In the genomic region with DNA sequence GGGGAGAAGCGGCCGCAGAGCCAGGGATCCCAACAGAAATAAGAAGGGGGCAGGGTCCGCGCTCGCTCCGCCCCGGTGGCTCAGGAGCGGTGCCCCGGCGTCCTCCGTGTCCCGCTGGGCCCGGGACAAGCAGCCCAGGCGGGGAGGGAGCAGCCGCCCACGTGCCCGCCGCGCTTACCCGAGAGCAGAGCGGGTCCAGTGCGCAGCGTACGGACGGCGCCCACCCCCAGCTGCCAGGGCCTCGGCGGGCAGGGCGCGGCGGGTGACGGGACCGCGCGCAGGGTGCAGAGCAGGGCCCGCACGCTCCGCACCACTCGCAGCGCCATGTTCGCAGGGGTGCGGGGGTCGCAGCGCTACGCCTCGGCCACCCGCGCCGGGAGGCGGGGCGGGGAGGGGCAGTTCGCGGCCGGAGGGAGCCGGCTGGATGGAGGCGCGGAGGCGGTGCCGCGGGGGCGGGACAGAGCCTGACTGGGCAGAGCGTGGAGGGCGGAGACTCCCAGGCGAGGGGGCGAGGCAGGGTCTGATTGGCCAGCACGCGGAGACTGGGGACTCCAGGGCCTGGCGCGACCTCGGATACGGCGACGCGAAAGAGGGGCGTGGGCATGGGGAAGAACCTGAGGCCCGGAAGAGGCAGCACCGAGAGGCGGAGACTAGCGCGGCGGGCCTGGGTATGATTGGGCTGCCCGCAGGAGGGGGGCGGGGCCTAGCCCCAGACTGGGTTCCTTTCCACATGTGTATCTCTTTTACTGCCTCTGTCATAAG, we compare ENCODE assay signal across 1 cellular context.
A peak's percentile ranks its signal among the peaks of the same experiment; 100 is the strongest.
TF ChIP-seq lines count a peak whose summit lies in the region.

A gene (minus strand): TSS at position 443 of the 762 bp plus-strand sequence. CDS start 117 bp downstream, at position 326.

TF ChIP-seq in GM12878, 131 proteins besides CTCF, POLR2A, EP300 and RAD21 (continued from another document and continues in another):
- TF ChIP-seq, protein P1, sequence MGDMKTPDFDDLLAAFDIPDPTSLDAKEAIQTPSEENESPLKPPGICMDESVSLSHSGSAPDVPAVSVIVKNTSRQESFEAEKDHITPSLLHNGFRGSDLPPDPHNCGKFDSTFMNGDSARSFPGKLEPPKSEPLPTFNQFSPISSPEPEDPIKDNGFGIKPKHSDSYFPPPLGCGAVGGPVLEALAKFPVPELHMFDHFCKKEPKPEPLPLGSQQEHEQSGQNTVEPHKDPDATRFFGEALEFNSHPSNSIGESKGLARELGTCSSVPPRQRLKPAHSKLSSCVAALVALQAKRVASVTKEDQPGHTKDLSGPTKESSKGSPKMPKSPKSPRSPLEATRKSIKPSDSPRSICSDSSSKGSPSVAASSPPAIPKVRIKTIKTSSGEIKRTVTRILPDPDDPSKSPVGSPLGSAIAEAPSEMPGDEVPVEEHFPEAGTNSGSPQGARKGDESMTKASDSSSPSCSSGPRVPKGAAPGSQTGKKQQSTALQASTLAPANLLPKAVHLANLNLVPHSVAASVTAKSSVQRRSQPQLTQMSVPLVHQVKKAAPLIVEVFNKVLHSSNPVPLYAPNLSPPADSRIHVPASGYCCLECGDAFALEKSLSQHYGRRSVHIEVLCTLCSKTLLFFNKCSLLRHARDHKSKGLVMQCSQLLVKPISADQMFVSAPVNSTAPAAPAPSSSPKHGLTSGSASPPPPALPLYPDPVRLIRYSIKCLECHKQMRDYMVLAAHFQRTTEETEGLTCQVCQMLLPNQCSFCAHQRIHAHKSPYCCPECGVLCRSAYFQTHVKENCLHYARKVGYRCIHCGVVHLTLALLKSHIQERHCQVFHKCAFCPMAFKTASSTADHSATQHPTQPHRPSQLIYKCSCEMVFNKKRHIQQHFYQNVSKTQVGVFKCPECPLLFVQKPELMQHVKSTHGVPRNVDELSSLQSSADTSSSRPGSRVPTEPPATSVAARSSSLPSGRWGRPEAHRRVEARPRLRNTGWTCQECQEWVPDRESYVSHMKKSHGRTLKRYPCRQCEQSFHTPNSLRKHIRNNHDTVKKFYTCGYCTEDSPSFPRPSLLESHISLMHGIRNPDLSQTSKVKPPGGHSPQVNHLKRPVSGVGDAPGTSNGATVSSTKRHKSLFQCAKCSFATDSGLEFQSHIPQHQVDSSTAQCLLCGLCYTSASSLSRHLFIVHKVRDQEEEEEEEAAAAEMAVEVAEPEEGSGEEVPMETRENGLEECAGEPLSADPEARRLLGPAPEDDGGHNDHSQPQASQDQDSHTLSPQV (IDR thresholded peaks at IDR 0.05) = no peak
- TF ChIP-seq, protein P2, sequence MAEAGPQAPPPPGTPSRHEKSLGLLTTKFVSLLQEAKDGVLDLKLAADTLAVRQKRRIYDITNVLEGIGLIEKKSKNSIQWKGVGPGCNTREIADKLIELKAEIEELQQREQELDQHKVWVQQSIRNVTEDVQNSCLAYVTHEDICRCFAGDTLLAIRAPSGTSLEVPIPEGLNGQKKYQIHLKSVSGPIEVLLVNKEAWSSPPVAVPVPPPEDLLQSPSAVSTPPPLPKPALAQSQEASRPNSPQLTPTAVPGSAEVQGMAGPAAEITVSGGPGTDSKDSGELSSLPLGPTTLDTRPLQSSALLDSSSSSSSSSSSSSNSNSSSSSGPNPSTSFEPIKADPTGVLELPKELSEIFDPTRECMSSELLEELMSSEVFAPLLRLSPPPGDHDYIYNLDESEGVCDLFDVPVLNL (IDR thresholded peaks at IDR 0.05; ENCODE audit: low read depth, low read length) = no peak
- TF ChIP-seq, protein P3, sequence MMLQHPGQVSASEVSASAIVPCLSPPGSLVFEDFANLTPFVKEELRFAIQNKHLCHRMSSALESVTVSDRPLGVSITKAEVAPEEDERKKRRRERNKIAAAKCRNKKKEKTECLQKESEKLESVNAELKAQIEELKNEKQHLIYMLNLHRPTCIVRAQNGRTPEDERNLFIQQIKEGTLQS (IDR thresholded peaks at IDR 0.05; ENCODE audit: borderline replicate concordance, extremely low read depth, low read depth, low read length) = no peak
- TF ChIP-seq, protein P4, sequence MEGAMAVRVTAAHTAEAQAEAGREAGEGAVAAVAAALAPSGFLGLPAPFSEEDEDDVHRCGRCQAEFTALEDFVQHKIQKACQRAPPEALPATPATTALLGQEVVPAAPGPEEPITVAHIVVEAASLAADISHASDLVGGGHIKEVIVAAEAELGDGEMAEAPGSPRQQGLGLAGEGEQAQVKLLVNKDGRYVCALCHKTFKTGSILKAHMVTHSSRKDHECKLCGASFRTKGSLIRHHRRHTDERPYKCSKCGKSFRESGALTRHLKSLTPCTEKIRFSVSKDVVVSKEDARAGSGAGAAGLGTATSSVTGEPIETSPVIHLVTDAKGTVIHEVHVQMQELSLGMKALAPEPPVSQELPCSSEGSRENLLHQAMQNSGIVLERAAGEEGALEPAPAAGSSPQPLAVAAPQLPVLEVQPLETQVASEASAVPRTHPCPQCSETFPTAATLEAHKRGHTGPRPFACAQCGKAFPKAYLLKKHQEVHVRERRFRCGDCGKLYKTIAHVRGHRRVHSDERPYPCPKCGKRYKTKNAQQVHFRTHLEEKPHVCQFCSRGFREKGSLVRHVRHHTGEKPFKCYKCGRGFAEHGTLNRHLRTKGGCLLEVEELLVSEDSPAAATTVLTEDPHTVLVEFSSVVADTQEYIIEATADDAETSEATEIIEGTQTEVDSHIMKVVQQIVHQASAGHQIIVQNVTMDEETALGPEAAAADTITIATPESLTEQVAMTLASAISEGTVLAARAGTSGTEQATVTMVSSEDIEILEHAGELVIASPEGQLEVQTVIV (IDR thresholded peaks at IDR 0.05; ENCODE audit: borderline replicate concordance, partially characterized antibody) = peak; percentile 61
- TF ChIP-seq BACH1 (IDR thresholded peaks at IDR 0.05; ENCODE audit: borderline replicate concordance) (0 out of 2 replicates have a peak, but pooled peaks have one; percentile 46), SREBF2 (IDR thresholded peaks at IDR 0.05; ENCODE audit: low read length) (no peak), SPI1 (IDR thresholded peaks at IDR 0.05; ENCODE audit: borderline replicate concordance, insufficient read depth, low read depth, low read length) (no peak), NR2F1 (conservative IDR thresholded peaks at IDR 0.05) (peak; percentile 73), TCF3 (IDR thresholded peaks at IDR 0.05; ENCODE audit: borderline replicate concordance, insufficient read depth, low read depth, low read length) (no peak), LARP7 (IDR thresholded peaks at IDR 0.05) (peak; percentile 95; the same call in 1 of the 2 replicates), MYC (IDR thresholded peaks at IDR 0.05; ENCODE audit: insufficient read depth, insufficient read length, insufficient replicate concordance, low read length, severe bottlenecking) (peak; percentile 17), SMARCA5 (IDR thresholded peaks at IDR 0.05) (no peak), ZZZ3 (IDR thresholded peaks at IDR 0.05; ENCODE audit: control insufficient read depth, insufficient read length, low read depth) (no peak), FOXK2 (IDR thresholded peaks at IDR 0.05) (no peak), IRF4 (IDR thresholded peaks at IDR 0.05; ENCODE audit: low read depth, low read length) (no peak), GABPA (IDR thresholded peaks at IDR 0.05; ENCODE audit: low read depth) (no peak), TAF1 (IDR thresholded peaks at IDR 0.05; ENCODE audit: borderline replicate concordance, low read depth, low read length) (no peak)
- TF ChIP-seq, protein P5, sequence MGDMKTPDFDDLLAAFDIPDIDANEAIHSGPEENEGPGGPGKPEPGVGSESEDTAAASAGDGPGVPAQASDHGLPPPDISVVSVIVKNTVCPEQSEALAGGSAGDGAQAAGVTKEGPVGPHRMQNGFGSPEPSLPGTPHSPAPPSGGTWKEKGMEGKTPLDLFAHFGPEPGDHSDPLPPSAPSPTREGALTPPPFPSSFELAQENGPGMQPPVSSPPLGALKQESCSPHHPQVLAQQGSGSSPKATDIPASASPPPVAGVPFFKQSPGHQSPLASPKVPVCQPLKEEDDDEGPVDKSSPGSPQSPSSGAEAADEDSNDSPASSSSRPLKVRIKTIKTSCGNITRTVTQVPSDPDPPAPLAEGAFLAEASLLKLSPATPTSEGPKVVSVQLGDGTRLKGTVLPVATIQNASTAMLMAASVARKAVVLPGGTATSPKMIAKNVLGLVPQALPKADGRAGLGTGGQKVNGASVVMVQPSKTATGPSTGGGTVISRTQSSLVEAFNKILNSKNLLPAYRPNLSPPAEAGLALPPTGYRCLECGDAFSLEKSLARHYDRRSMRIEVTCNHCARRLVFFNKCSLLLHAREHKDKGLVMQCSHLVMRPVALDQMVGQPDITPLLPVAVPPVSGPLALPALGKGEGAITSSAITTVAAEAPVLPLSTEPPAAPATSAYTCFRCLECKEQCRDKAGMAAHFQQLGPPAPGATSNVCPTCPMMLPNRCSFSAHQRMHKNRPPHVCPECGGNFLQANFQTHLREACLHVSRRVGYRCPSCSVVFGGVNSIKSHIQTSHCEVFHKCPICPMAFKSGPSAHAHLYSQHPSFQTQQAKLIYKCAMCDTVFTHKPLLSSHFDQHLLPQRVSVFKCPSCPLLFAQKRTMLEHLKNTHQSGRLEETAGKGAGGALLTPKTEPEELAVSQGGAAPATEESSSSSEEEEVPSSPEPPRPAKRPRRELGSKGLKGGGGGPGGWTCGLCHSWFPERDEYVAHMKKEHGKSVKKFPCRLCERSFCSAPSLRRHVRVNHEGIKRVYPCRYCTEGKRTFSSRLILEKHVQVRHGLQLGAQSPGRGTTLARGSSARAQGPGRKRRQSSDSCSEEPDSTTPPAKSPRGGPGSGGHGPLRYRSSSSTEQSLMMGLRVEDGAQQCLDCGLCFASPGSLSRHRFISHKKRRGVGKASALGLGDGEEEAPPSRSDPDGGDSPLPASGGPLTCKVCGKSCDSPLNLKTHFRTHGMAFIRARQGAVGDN (IDR thresholded peaks at IDR 0.05) = peak; percentile 67; the same call in 1 of the 2 replicates
- TF ChIP-seq, protein P6, sequence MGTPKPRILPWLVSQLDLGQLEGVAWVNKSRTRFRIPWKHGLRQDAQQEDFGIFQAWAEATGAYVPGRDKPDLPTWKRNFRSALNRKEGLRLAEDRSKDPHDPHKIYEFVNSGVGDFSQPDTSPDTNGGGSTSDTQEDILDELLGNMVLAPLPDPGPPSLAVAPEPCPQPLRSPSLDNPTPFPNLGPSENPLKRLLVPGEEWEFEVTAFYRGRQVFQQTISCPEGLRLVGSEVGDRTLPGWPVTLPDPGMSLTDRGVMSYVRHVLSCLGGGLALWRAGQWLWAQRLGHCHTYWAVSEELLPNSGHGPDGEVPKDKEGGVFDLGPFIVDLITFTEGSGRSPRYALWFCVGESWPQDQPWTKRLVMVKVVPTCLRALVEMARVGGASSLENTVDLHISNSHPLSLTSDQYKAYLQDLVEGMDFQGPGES (IDR thresholded peaks at IDR 0.05) = peak; percentile 73; the same call in 1 of the 2 replicates
- TF ChIP-seq, protein P7, sequence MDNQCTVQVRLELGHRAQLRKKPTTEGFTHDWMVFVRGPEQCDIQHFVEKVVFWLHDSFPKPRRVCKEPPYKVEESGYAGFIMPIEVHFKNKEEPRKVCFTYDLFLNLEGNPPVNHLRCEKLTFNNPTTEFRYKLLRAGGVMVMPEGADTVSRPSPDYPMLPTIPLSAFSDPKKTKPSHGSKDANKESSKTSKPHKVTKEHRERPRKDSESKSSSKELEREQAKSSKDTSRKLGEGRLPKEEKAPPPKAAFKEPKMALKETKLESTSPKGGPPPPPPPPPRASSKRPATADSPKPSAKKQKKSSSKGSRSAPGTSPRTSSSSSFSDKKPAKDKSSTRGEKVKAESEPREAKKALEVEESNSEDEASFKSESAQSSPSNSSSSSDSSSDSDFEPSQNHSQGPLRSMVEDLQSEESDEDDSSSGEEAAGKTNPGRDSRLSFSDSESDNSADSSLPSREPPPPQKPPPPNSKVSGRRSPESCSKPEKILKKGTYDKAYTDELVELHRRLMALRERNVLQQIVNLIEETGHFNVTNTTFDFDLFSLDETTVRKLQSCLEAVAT (IDR thresholded peaks at IDR 0.05) = no peak
- TF ChIP-seq, protein P8, sequence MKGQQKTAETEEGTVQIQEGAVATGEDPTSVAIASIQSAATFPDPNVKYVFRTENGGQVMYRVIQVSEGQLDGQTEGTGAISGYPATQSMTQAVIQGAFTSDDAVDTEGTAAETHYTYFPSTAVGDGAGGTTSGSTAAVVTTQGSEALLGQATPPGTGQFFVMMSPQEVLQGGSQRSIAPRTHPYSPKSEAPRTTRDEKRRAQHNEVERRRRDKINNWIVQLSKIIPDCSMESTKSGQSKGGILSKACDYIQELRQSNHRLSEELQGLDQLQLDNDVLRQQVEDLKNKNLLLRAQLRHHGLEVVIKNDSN (IDR thresholded peaks at IDR 0.05; ENCODE audit: borderline replicate concordance, extremely low read length, insufficient read depth, low read depth, low read length) = peak; percentile 58
- TF ChIP-seq, protein P9, sequence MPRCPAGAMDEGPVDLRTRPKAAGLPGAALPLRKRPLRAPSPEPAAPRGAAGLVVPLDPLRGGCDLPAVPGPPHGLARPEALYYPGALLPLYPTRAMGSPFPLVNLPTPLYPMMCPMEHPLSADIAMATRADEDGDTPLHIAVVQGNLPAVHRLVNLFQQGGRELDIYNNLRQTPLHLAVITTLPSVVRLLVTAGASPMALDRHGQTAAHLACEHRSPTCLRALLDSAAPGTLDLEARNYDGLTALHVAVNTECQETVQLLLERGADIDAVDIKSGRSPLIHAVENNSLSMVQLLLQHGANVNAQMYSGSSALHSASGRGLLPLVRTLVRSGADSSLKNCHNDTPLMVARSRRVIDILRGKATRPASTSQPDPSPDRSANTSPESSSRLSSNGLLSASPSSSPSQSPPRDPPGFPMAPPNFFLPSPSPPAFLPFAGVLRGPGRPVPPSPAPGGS (IDR thresholded peaks at IDR 0.05; ENCODE audit: borderline replicate concordance, insufficient read depth, low read depth, low read length, poor library complexity, severe bottlenecking) = no peak
- TF ChIP-seq, protein P10, sequence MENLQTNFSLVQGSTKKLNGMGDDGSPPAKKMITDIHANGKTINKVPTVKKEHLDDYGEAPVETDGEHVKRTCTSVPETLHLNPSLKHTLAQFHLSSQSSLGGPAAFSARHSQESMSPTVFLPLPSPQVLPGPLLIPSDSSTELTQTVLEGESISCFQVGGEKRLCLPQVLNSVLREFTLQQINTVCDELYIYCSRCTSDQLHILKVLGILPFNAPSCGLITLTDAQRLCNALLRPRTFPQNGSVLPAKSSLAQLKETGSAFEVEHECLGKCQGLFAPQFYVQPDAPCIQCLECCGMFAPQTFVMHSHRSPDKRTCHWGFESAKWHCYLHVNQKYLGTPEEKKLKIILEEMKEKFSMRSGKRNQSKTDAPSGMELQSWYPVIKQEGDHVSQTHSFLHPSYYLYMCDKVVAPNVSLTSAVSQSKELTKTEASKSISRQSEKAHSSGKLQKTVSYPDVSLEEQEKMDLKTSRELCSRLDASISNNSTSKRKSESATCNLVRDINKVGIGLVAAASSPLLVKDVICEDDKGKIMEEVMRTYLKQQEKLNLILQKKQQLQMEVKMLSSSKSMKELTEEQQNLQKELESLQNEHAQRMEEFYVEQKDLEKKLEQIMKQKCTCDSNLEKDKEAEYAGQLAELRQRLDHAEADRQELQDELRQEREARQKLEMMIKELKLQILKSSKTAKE (IDR thresholded peaks at IDR 0.05; ENCODE audit: low read depth, poor library complexity, severe bottlenecking) = no peak
